In the genomic region with DNA sequence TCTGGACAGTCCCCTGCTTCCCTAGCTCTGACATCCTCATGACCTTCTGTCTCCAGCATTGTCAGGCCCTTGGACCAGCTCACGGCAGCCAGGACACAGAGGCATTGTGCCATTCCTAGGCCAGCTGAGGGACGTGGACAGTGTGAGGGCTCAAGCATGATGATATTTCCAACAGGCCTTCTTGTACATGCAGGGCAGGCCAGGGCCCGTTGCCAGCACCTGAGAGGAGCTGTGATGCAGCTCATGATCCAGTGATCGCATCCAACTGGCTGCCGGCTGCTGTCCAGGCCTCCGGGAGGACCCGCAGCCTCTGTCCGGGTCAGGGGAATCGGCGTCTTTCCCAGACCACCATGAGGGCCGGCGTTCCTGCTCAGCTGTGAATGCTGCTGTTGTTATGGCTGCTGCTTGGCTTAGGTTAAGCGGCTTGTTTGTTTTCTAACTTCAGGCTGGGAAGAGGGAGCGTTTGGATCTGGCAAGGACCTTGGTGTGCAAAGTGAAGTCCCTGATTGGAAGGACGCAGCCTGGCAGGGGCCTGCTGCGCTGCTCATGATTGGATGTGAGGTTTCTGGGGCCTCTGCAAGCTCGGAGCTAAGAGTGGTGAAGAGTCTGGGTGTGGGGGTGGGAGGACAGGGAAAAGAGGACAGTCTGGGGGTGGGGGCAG, we compare ENCODE assay signal across 25 cellular contexts. TPM values are rescaled to one million over a fixed set of nuclear protein-coding genes. Genes with fewer than 3 reads are reported as not detected.
DNase-seq lines count a peak whose midpoint lies in the region; ATAC-seq and TF ChIP-seq lines count a peak whose summit lies in the region.
"Had no signal": no experiment of that assay in that cellular context is flagged by ENCODE, and none has a peak within 500 bp of the region (broad histone marks: within the 10 kb centered on the region; RNA-seq: fewer than 3 reads in every experiment).

No MANE protein-coding gene starts in this region.

- WGBS in sigmoid colon, 2 donors, result 81 to 86% methylated on average over 17 of the region's 17 CpGs

- H3K36me3 ChIP-seq in sigmoid colon, result no peaks in the 10 kb centered on the region
- H3K36me3 ChIP-seq: BLaER1, neural progenitor cell, Peyer's patch, stomach had no signal

- H3K4me1 ChIP-seq in sigmoid colon, result no peaks in the 10 kb centered on the region
- H3K4me1 ChIP-seq: BLaER1, Peyer's patch, stomach had no signal

- peak; percentile 88 for ATAC-seq in Right ventricle myocardium inferior
- no peak for ATAC-seq in HG03097 (IDR thresholded peaks at IDR 0.05; ENCODE audit: low FRiP score, unreplicated experiment)
- no peak for ATAC-seq in GM19328 (IDR thresholded peaks at IDR 0.05; ENCODE audit: unreplicated experiment)
- ATAC-seq: activated naive CD4-positive, alpha-beta T cell treated with anti-CD3 and anti-CD28 coated beads, Interleukin-2, amount 50 U/mL, for 72 hours; GM23338; left lobe of liver had no signal

- TF ChIP-seq POLR2A in sigmoid colon (IDR thresholded peaks at IDR 0.05), result no peak

- no peak for TF ChIP-seq EP300 in sigmoid colon (IDR thresholded peaks at IDR 0.05)

- no peaks in the 10 kb centered on the region for H3K27me3 ChIP-seq in sigmoid colon
- H3K27me3 ChIP-seq: BLaER1, neural progenitor cell, Peyer's patch, stomach had no signal

- no peaks in the 10 kb centered on the region for H3K9me3 ChIP-seq in sigmoid colon
- H3K9me3 ChIP-seq: BLaER1, Peyer's patch had no signal

- no peak overlapping the region for H3K27ac ChIP-seq in sigmoid colon
- no peak overlapping the region for H3K27ac ChIP-seq in coronary artery
- H3K27ac ChIP-seq: BLaER1, neural progenitor cell, Peyer's patch, stomach had no signal

- DNase-seq in amygdala (lab: John Stamatoyannopoulos, UW) (peak in 46 of 56 donors; percentile 3 to 67 (median 34)), Right ventricle myocardium inferior (ENCODE audit: missing footprints) (peak; percentile 90), medulla oblongata (ENCODE audit: extremely low spot score) (peak; percentile 76), sigmoid colon (peak; percentile 80), coronary artery (ENCODE audit: low spot score) (no peak), T-helper 2 cell (no peak)
- DNase-seq: activated CD4-positive, alpha-beta T cell treated with anti-CD3 and anti-CD28 coated beads for 4 hours; Calu3; NCI-H1092; NCI-H2081; NCI-H446; NK-92 treated with Interleukin-12 subunit alpha and Interleukin-12 subunit beta, amount 100 ng/mL, for 24 hours; Peyer's patch; stimulated activated CD4-positive, alpha-beta T cell treated with anti-CD3 and anti-CD28 coated beads, Interleukin-4, amount 100 ng/mL, for 4 hours; stomach had no signal

- intact Hi-C loops in Right ventricle myocardium inferior (cut with DNase I) (loop anchor here (5.0 kb wide), 1 partner anchor 35 kb away; no protein-coding TSS in a partner anchor), sigmoid colon (cut with DNase I) (no loop called here)

- no peak for TF ChIP-seq CTCF in sigmoid colon (IDR thresholded peaks at IDR 0.05)
- TF ChIP-seq CTCF in coronary artery (IDR thresholded peaks at IDR 0.05), result no peak

- no peak overlapping the region for H3K4me3 ChIP-seq in sigmoid colon
- no peak overlapping the region for H3K4me3 ChIP-seq in coronary artery
- H3K4me3 ChIP-seq: BLaER1, GM23338, neural progenitor cell, Peyer's patch, stomach had no signal

RNA-seq across cellular contexts. Expression of gene PDZD2, which starts 53.8 kb away (rescaled TPM):
- total RNA-seq in Right ventricle myocardium inferior (59.4 TPM), sigmoid colon (10 to 100 TPM in 2 of 4 donors, 1 to 10 TPM in 2; 7.1 to 11.7 (median 10.0) TPM)
- 1 to 10 TPM; 1.2 to 2.1 (median 1.9) TPM for polyA plus RNA-seq in sigmoid colon
- total RNA-seq: activated T-helper 1 cell treated with anti-CD3 and anti-CD28 coated beads, Interleukin-12 subunit alpha, Interleukin-12 subunit beta, Interleukin-2, Interleukin-4 antibody, amounts not matched to agents 30 ng/mL and 10 ng/mL and 1 ng/mL, durations not matched to agents 14 hours and 24 hours and 36 hours; LHCN-M2; T-helper 1 cell treated with Interleukin-12 subunit alpha and Interleukin-12 subunit beta and Interleukin-4 antibody, amounts not matched to agents 30 ng/mL and 1 ng/mL, for 36 hours had no signal

Comparison
In these comparisons a context has a peak if more than half of its experiments do, and no peak if none do; other contexts are left out.
1. DNase-seq: peak in amygdala (46 of 56), Right ventricle myocardium inferior (single experiment), medulla oblongata (single experiment) and sigmoid colon (single experiment); none in coronary artery (single experiment) and T-helper 2 cell (0 of 5).